Comparison of ENCODE assay signal across 8 cellular contexts in the genomic region with DNA sequence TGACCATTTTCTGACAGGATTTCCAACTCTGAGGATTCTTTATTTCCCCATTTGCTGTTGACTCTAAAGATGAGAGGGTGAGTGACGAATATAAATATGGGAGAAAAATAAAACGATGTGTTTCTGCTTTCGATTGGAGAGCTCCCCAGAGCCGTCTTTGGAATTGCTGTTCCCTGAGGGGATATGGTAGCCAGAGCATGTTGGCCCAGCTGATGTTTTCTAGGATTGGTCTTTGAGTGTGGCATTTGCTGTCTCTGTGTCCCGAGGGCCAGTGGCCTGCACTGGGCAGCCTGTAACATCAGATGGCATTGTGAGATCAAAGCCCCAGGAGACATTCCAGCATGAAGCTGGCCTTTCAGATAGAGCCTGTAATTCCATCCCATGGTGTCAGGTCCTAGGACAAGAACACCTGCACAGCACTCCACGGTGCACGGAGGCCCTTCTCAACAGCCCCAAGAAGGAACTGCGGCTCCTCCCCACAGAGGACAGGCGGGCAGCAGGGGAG. TPM values are rescaled to one million over a fixed set of nuclear protein-coding genes. Genes with fewer than 3 reads are reported as not detected.
DNase-seq lines count a peak whose midpoint lies in the region; ATAC-seq and TF ChIP-seq lines count a peak whose summit lies in the region.

No MANE protein-coding gene starts in this region.

- H3K9ac ChIP-seq in HUES48 (ENCODE audit: low read depth, low read length), result no peak overlapping the region

- H3K4me3 Mint-ChIP-seq in central memory CD8-positive, alpha-beta T cell, result no peak overlapping the region
- peak overlapping the region in 1 of 2 donors; percentile 39 for H3K4me3 Mint-ChIP-seq in stimulated activated naive B cell treated with anti-CD40 and anti-IgM and Interleukin-4, amounts not matched to agents 10 μg/mL and 1 μg/mL and 100 μg/mL, for 72 hours

- BruUV-seq in PC-9 (replicated peaks; lab: Mats Ljungman, UMichigan), result no TSS peak

- H3K27ac Mint-ChIP-seq in central memory CD8-positive, alpha-beta T cell (ENCODE audit: low read depth), result peak overlapping the region; percentile 60
- H3K27ac Mint-ChIP-seq in stimulated activated naive B cell treated with anti-CD40 and anti-IgM and Interleukin-4, amounts not matched to agents 10 μg/mL and 1 μg/mL and 100 μg/mL, for 72 hours, result peak overlapping the region; percentile 76

- no peaks in the 10 kb centered on the region for H3K9me2 ChIP-seq in PC-9 (ENCODE audit: insufficient read depth)

- no peaks in the 10 kb centered on the region for H3K79me2 ChIP-seq in PC-9 (ENCODE audit: low read depth)

- no peak for DNase-seq in central memory CD8-positive, alpha-beta T cell (ENCODE audit: low spot score in 2 of 2)
- DNase-seq in right lobe of liver (no peak), middle frontal gyrus (ENCODE audit: extremely low spot score, low spot score) (no peak), PC-9 (no peak), ACHN (no peak)
- no peak for DNase-seq in stimulated activated naive B cell treated with anti-CD40 and anti-IgM and Interleukin-4, amounts not matched to agents 10 μg/mL and 1 μg/mL and 100 μg/mL, for 72 hours

- TF ChIP-seq CTCF in right lobe of liver (IDR thresholded peaks at IDR 0.05) (no peak), PC-9 (conservative IDR thresholded peaks at IDR 0.05) (no peak)

- intact Hi-C loops in right lobe of liver (cut with DNase I), result no loop called here
- intact Hi-C loops in PC-9 (cut with micrococcal nuclease; ENCODE audit: unreplicated experiment), result no loop called here

- in situ Hi-C loops in ACHN (cut with HindIII; ENCODE audit: low pct_ligation_motif_present, low pct_unique_long_range_greater_than_20kb, low sequenced_read_pairs), result no loop called here

- peaks cover 9% of the 10 kb centered on the region for H3K36me3 Mint-ChIP-seq in central memory CD8-positive, alpha-beta T cell (ENCODE audit: insufficient read depth)
- peaks cover 36 to 39% of the 10 kb centered on the region in 2 donors for H3K36me3 Mint-ChIP-seq in stimulated activated naive B cell treated with anti-CD40 and anti-IgM and Interleukin-4, amounts not matched to agents 10 μg/mL and 1 μg/mL and 100 μg/mL, for 72 hours

- H2AFZ ChIP-seq in PC-9, result no peak overlapping the region; the same call in 1 of the 2 replicates

- POLR2A ChIA-PET in PC-9 (lab: Charles Lee; ENCODE audit: unreplicated experiment), result interaction anchor here (0.5 kb wide), 1 partner anchor 114 kb away, joined by 3 read pairs; no protein-coding TSS in a partner anchor

- H3K9me3 ChIP-seq in HUES48 (ENCODE audit: control insufficient read depth, insufficient read depth, low read length) (no peaks in the 10 kb centered on the region), right lobe of liver (no peaks in the 10 kb centered on the region), PC-9 (ENCODE audit: insufficient read depth, low read depth) (no peaks in the 10 kb centered on the region)

- peaks cover 22% of the 10 kb centered on the region for H3K4me1 Mint-ChIP-seq in central memory CD8-positive, alpha-beta T cell
- peaks cover 24 to 57% of the 10 kb centered on the region in 2 donors for H3K4me1 Mint-ChIP-seq in stimulated activated naive B cell treated with anti-CD40 and anti-IgM and Interleukin-4, amounts not matched to agents 10 μg/mL and 1 μg/mL and 100 μg/mL, for 72 hours

- H3K9me3 Mint-ChIP-seq in central memory CD8-positive, alpha-beta T cell, result no peaks in the 10 kb centered on the region
- H3K9me3 Mint-ChIP-seq in stimulated activated naive B cell treated with anti-CD40 and anti-IgM and Interleukin-4, amounts not matched to agents 10 μg/mL and 1 μg/mL and 100 μg/mL, for 72 hours, result no peaks in the 10 kb centered on the region

- no peaks in the 10 kb centered on the region for H3K27me3 ChIP-seq in HUES48 (ENCODE audit: control insufficient read depth, insufficient read depth, low read length)
- no peaks in the 10 kb centered on the region for H3K27me3 ChIP-seq in right lobe of liver
- no peaks in the 10 kb centered on the region for H3K27me3 ChIP-seq in PC-9 (ENCODE audit: insufficient read depth, low read depth)

- H3K4me1 ChIP-seq in HUES48 (ENCODE audit: control insufficient read depth, insufficient read depth, low read length), result peaks cover 8% of the 10 kb centered on the region
- H3K4me1 ChIP-seq in right lobe of liver, result peaks cover 0 to 24% (median 5%) of the 10 kb centered on the region in 4 donors
- H3K4me1 ChIP-seq in PC-9 (replicated peaks; ENCODE audit: insufficient read depth), result peaks cover 7% of the 10 kb centered on the region

- 93% methylated on average over 4 of the region's 9 CpGs for WGBS in right lobe of liver (ENCODE audit: insufficient coverage, low coverage, low lambda C conversion rate, missing lambda C conversion rate)

- CTCF ChIA-PET in PC-9 (lab: Charles Lee), result interaction anchor here (1.2 kb wide), 1 partner anchor 71 kb away, joined by 3 read pairs; no protein-coding TSS in a partner anchor

- no peak overlapping the region for H3K4me2 ChIP-seq in PC-9

- H3K27ac ChIP-seq in HUES48 (ENCODE audit: low read depth, low read length) (peak overlapping the region; percentile 67), right lobe of liver (peak overlapping the region; percentile 65 to 83 (median 78)), PC-9 (no peak overlapping the region)

- H4K20me1 ChIP-seq in PC-9 (ENCODE audit: insufficient read depth), result no peaks in the 10 kb centered on the region

- H3K4me3 ChIP-seq in HUES48 (ENCODE audit: low read depth, low read length) (no peak overlapping the region), right lobe of liver (peak overlapping the region in 1 of 3 donors; percentile 35), PC-9 (no peak overlapping the region)

- no peak for TF ChIP-seq POLR2A in right lobe of liver (IDR thresholded peaks at IDR 0.05)

- H3K36me3 ChIP-seq in HUES48 (ENCODE audit: control insufficient read depth, insufficient read depth, low read length), result 0 out of 2 replicates have a peak, but pooled peaks cover 3% of the 10 kb centered on the region
- no peaks in the 10 kb centered on the region for H3K36me3 ChIP-seq in right lobe of liver
- H3K36me3 ChIP-seq in PC-9 (ENCODE audit: low read depth), result no peaks in the 10 kb centered on the region

- no peak for ATAC-seq in central memory CD8-positive, alpha-beta T cell (replicated peaks; ENCODE audit: extremely low read depth, poor library complexity, severe bottlenecking)
- ATAC-seq in right lobe of liver (no peak), HG03378 (IDR thresholded peaks at IDR 0.05; ENCODE audit: unreplicated experiment) (no peak)
- no peak for ATAC-seq in stimulated activated naive B cell treated with anti-CD40 and anti-IgM and Interleukin-4, amounts not matched to agents 10 μg/mL and 1 μg/mL and 100 μg/mL, for 72 hours (replicated peaks)

- peaks cover 9% of the 10 kb centered on the region; the same call in 1 of the 2 replicates for H3F3A ChIP-seq in PC-9 (ENCODE audit: insufficient read depth, low read depth)

- H3K27me3 Mint-ChIP-seq in central memory CD8-positive, alpha-beta T cell, result no peaks in the 10 kb centered on the region
- H3K27me3 Mint-ChIP-seq in stimulated activated naive B cell treated with anti-CD40 and anti-IgM and Interleukin-4, amounts not matched to agents 10 μg/mL and 1 μg/mL and 100 μg/mL, for 72 hours, result no peaks in the 10 kb centered on the region

RNA-seq across cellular contexts. Expression of a gene that starts 26.7 kb away (rescaled TPM):
- 10 to 100 TPM; 11.7 to 31.7 (median 21.8) TPM for total RNA-seq in right lobe of liver
- total RNA-seq in PC-9 (2021), result 41.9 and 50.1 TPM in 2 replicates

RNA-seq across cellular contexts. Expression of a gene that starts 42.4 kb away (rescaled TPM):
- total RNA-seq in right lobe of liver (1 to 10 TPM; 2.2 to 8.6 (median 3.7) TPM), PC-9 (2021) (28.2 and 32.9 TPM in 2 replicates)
